10 cellular contexts compared by ENCODE assay signal in the genomic region with DNA sequence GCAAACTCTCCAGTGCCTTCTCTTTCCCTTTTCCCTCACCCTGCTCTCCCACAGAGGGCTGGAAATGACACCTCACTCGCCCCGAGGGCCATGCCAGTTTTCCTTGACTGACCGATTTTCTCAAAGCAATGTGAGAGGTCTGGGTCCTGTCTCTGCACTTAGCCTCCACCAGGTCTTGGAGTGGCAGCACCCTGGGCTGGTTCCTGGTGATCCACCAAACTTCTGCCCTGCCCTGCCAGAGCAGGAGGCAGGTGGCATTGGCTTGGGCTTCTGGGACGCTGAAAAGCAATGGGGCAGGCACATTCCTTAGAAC.
DNase-seq lines count a peak whose midpoint lies in the region; ATAC-seq and TF ChIP-seq lines count a peak whose summit lies in the region.
"Had no signal": no experiment of that assay in that cellular context is flagged by ENCODE, and none has a peak within 500 bp of the region (broad histone marks: within the 10 kb centered on the region; RNA-seq: fewer than 3 reads in every experiment).

No MANE protein-coding gene starts in this region.

- 25 to 27% methylated on average over 4 of the region's 4 CpGs for WGBS in aorta, 2 donors
- 34% methylated on average over 4 of the region's 4 CpGs for WGBS in right cardiac atrium

- no peak for DNase-seq in stimulated activated naive CD8-positive, alpha-beta T cell treated with anti-CD3 and anti-CD28 coated beads, Interleukin-15, Interleukin-2, amounts not matched to agents 100 U/mL and 50 U/mL, for 24 hours
- DNase-seq in MCF 10A (ENCODE audit: unreplicated experiment) (peak; percentile 19), SHP77 (lab: John Stamatoyannopoulos, UW) (no peak), aorta (no peak), D341Med (ENCODE audit: low spot score) (no peak), right cardiac atrium (no peak)
- DNase-seq: DMS153, uterus had no signal

- H3K4me3 ChIP-seq in mononuclear cell (ENCODE audit: low read length) (peak overlapping the region; percentile 72), aorta (ENCODE audit: low read length in 2 of 2) (no peak overlapping the region), right cardiac atrium (ENCODE audit: low read length) (no peak overlapping the region)

- H3K9me3 Mint-ChIP-seq in stimulated activated naive CD8-positive, alpha-beta T cell treated with anti-CD3 and anti-CD28 coated beads, Interleukin-15, Interleukin-2, amounts not matched to agents 100 ng/mL and 50 ng/mL, for 24 hours: no peaks in the 10 kb centered on the region
- H3K9me3 Mint-ChIP-seq in MCF 10A (ENCODE audit: unreplicated experiment): no peaks in the 10 kb centered on the region

- H3K36me3 ChIP-seq in aorta (ENCODE audit: control insufficient read depth in 1 of 2, insufficient read depth in 2 of 2, low read length in 1 of 2): no peaks in the 10 kb centered on the region
- H3K36me3 ChIP-seq: uterus had no signal

- no peaks in the 10 kb centered on the region for H3K27me3 Mint-ChIP-seq in stimulated activated naive CD8-positive, alpha-beta T cell treated with anti-CD3 and anti-CD28 coated beads, Interleukin-15, Interleukin-2, amounts not matched to agents 100 ng/mL and 50 ng/mL, for 24 hours
- H3K27me3 Mint-ChIP-seq in MCF 10A (ENCODE audit: insufficient read depth, unreplicated experiment): no peaks in the 10 kb centered on the region

- H3K4me1 ChIP-seq in mononuclear cell (ENCODE audit: insufficient read depth, low read length): peaks cover 68% of the 10 kb centered on the region
- H3K4me1 ChIP-seq in aorta (ENCODE audit: control insufficient read depth in 1 of 2, insufficient read depth in 2 of 2, low read length in 2 of 2): no peaks in the 10 kb centered on the region
- no peaks in the 10 kb centered on the region for H3K4me1 ChIP-seq in right cardiac atrium (ENCODE audit: control insufficient read depth, insufficient read depth, low read length)
- H3K4me1 ChIP-seq: uterus had no signal

- H3K27ac Mint-ChIP-seq in stimulated activated naive CD8-positive, alpha-beta T cell treated with anti-CD3 and anti-CD28 coated beads, Interleukin-15, Interleukin-2, amounts not matched to agents 100 ng/mL and 50 ng/mL, for 24 hours: peak overlapping the region; percentile 86
- H3K27ac Mint-ChIP-seq in MCF 10A (ENCODE audit: low read depth, unreplicated experiment): no peak overlapping the region

- H3K27me3 ChIP-seq in mononuclear cell (ENCODE audit: insufficient read depth, low read length) (no peaks in the 10 kb centered on the region), aorta (ENCODE audit: control insufficient read depth in 1 of 2, insufficient read depth in 2 of 2, low read length in 1 of 2) (no peaks in the 10 kb centered on the region), right cardiac atrium (ENCODE audit: control insufficient read depth, insufficient read depth) (no peaks in the 10 kb centered on the region)
- H3K27me3 ChIP-seq: uterus had no signal

- POLR2A ChIA-PET in MCF 10A (lab: Yijun Ruan, JAX): interaction anchor here (0.7 to 3.0 kb wide), 6 partner anchors 10 to 158 kb away, joined by 3 to 22 read pairs (median 4); no protein-coding TSS in a partner anchor

- H3K9me3 ChIP-seq in mononuclear cell (ENCODE audit: low read depth, low read length): no peaks in the 10 kb centered on the region
- no peaks in the 10 kb centered on the region for H3K9me3 ChIP-seq in aorta (ENCODE audit: control insufficient read depth, low read length)
- H3K9me3 ChIP-seq in right cardiac atrium (ENCODE audit: control insufficient read depth, low read length): no peaks in the 10 kb centered on the region
- H3K9me3 ChIP-seq: uterus had no signal

- no peaks in the 10 kb centered on the region for H3K36me3 Mint-ChIP-seq in stimulated activated naive CD8-positive, alpha-beta T cell treated with anti-CD3 and anti-CD28 coated beads, Interleukin-15, Interleukin-2, amounts not matched to agents 100 ng/mL and 50 ng/mL, for 24 hours (ENCODE audit: low read depth)
- H3K36me3 Mint-ChIP-seq in MCF 10A (ENCODE audit: insufficient read depth, unreplicated experiment): no peaks in the 10 kb centered on the region

- CTCF ChIA-PET in MCF 10A (lab: Yijun Ruan, JAX): interaction anchor here (0.9 to 1.1 kb wide), 5 partner anchors 10 to 52 kb away, joined by 3 to 5 read pairs (median 4); no protein-coding TSS in a partner anchor

- TSS peak; percentile 22 for BruUV-seq in MCF 10A (replicated peaks; lab: Mats Ljungman, UMichigan)

- H3K4me3 Mint-ChIP-seq in stimulated activated naive CD8-positive, alpha-beta T cell treated with anti-CD3 and anti-CD28 coated beads, Interleukin-15, Interleukin-2, amounts not matched to agents 100 ng/mL and 50 ng/mL, for 24 hours: peak overlapping the region; percentile 90
- peak overlapping the region; percentile 77 for H3K4me3 Mint-ChIP-seq in MCF 10A (ENCODE audit: unreplicated experiment)

- H3K27ac ChIP-seq in aorta (ENCODE audit: low read depth in 1 of 2, low read length in 2 of 2): no peak overlapping the region
- no peak overlapping the region for H3K27ac ChIP-seq in right cardiac atrium (ENCODE audit: low read length)
- H3K27ac ChIP-seq: uterus had no signal

- peaks cover 62% of the 10 kb centered on the region for H3K4me1 Mint-ChIP-seq in stimulated activated naive CD8-positive, alpha-beta T cell treated with anti-CD3 and anti-CD28 coated beads, Interleukin-15, Interleukin-2, amounts not matched to agents 100 ng/mL and 50 ng/mL, for 24 hours (ENCODE audit: low read depth)
- H3K4me1 Mint-ChIP-seq in MCF 10A (ENCODE audit: insufficient read depth, unreplicated experiment): peaks cover 13% of the 10 kb centered on the region

- no peak for TF ChIP-seq CTCF in MCF 10A (IDR thresholded peaks at IDR 0.05; ENCODE audit: unreplicated experiment)

- ATAC-seq in stimulated activated naive CD8-positive, alpha-beta T cell treated with anti-CD3 and anti-CD28 coated beads, Interleukin-15, Interleukin-2, amounts not matched to agents 100 U/mL and 50 U/mL, for 24 hours: no peak
- no peak for ATAC-seq in aorta (ENCODE audit: low FRiP score)
- no peak for ATAC-seq in right cardiac atrium

- intact Hi-C loops in MCF 10A (cut with micrococcal nuclease): no loop called here
- intact Hi-C loops in aorta (cut with DNase I): no loop called here
- intact Hi-C loops in right cardiac atrium (cut with DNase I): no loop called here
